ENCODE assay signal across 8 cellular contexts in genomic region chr4:86891785-86892638, GRCh38. TPM values are rescaled to one million over a fixed set of nuclear protein-coding genes. Genes with fewer than 3 reads are reported as not detected.
A peak's percentile ranks its signal among the peaks of the same experiment; 100 is the strongest.
DNase-seq lines count a peak whose midpoint lies in the region; ATAC-seq, FAIRE-seq and TF ChIP-seq lines count a peak whose summit lies in the region.

A gene with protein sequence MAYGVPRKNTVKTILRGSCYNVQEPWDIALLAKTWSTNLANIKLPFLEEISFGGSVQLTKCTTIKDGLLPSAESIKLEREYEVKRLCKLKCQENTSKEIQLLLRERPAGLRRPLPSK (minus strand): TSS chr4:86892422. CDS start chr4:86891520, 902 bp downstream.

- intact Hi-C loops in right cardiac atrium (cut with DNase I), result no loop called here

- H3K4ac ChIP-seq in trophoblast cell (ENCODE audit: low read depth, low read length), result peak within 1 kb of the TSS; percentile 53

- peak within 1 kb of the TSS; percentile 94 for H3K18ac ChIP-seq in trophoblast cell (ENCODE audit: low read length)

- H2AFZ ChIP-seq in trophoblast cell (ENCODE audit: insufficient read depth, low read length, poor library complexity), result peak within 1 kb of the TSS; percentile 68

- peak within 1 kb of the TSS; percentile 99 for H4K91ac ChIP-seq in trophoblast cell (ENCODE audit: low read depth, low read length)

- no peaks in the 10 kb centered on the region for H3K9me3 ChIP-seq in RWPE2 (ENCODE audit: severe bottlenecking)
- no peaks in the 10 kb centered on the region for H3K9me3 ChIP-seq in right cardiac atrium (ENCODE audit: control insufficient read depth, low read length)
- H3K9me3 ChIP-seq in trophoblast cell (ENCODE audit: insufficient read depth, low read depth, low read length), result no peaks in the 10 kb centered on the region

- FAIRE-seq in D721Med (lab: Jason Lieb, UNC), result no peak

- no peak within 1 kb of the TSS for H2AK5ac ChIP-seq in trophoblast cell (ENCODE audit: low read length)

- peak within 1 kb of the TSS; percentile 84 for H3K27ac ChIP-seq in RWPE2 (ENCODE audit: poor library complexity, severe bottlenecking)
- no peak within 1 kb of the TSS for H3K27ac ChIP-seq in right cardiac atrium (ENCODE audit: low read length)
- peak within 1 kb of the TSS; percentile 82 for H3K27ac ChIP-seq in trophoblast cell (ENCODE audit: low read depth, low read length)

- H4K8ac ChIP-seq in trophoblast cell (ENCODE audit: low read depth, low read length), result peak within 1 kb of the TSS; percentile 90

- H3K9ac ChIP-seq in trophoblast cell (ENCODE audit: low read length), result peak within 1 kb of the TSS; percentile 94

- no peaks in the 10 kb centered on the region for H3K27me3 ChIP-seq in RWPE2 (ENCODE audit: insufficient read depth, poor library complexity, severe bottlenecking)
- H3K27me3 ChIP-seq in right cardiac atrium (ENCODE audit: control insufficient read depth, insufficient read depth), result no peaks in the 10 kb centered on the region
- H3K27me3 ChIP-seq in trophoblast cell (ENCODE audit: insufficient read depth, low read length), result no peaks in the 10 kb centered on the region

- peaks cover 9% of the 10 kb centered on the region for H3K79me2 ChIP-seq in trophoblast cell (ENCODE audit: control insufficient read depth, insufficient read depth, low read length, poor library complexity)

- TF ChIP-seq CTCF in D721Med (IDR thresholded peaks at IDR 0.05; ENCODE audit: insufficient read depth, missing control alignments) (no peak), RWPE2 (IDR thresholded peaks at IDR 0.05; ENCODE audit: poor library complexity, severe bottlenecking) (peak; percentile 27)

- H3K4me1 ChIP-seq in RWPE2 (ENCODE audit: insufficient read depth, poor library complexity, severe bottlenecking), result peaks cover 8% of the 10 kb centered on the region
- no peaks in the 10 kb centered on the region for H3K4me1 ChIP-seq in right cardiac atrium (ENCODE audit: control insufficient read depth, insufficient read depth, low read length)
- peaks cover 0 to 2% of the 10 kb centered on the region in 2 experiments for H3K4me1 ChIP-seq in trophoblast cell (ENCODE audit: control insufficient read depth in 1 of 2, insufficient read depth in 2 of 2, low read length in 2 of 2)

- peak; percentile 57 for ATAC-seq in GM21447 (IDR thresholded peaks at IDR 0.05; ENCODE audit: unreplicated experiment)
- peak; percentile 88 for ATAC-seq in RWPE2 (ENCODE audit: low read depth)
- peak; percentile 85 to 89 for ATAC-seq in right cardiac atrium

- WGBS in right cardiac atrium, result 1% methylated on average over 83 of the region's 83 CpGs
- WGBS in trophoblast cell (ENCODE audit: extremely low coverage, insufficient coverage, insufficient read length), result no CpG with 5 or more reads among the region's 83 CpGs

- peak within 1 kb of the TSS; percentile 89 for H4K12ac ChIP-seq in trophoblast cell (ENCODE audit: low read depth, low read length)

- H3K4me2 ChIP-seq in trophoblast cell (ENCODE audit: low read length), result peak within 1 kb of the TSS; percentile 75

- H3K4me3 ChIP-seq in RWPE2 (ENCODE audit: severe bottlenecking), result peak within 1 kb of the TSS; percentile 53
- peak within 1 kb of the TSS; percentile 79 for H3K4me3 ChIP-seq in right cardiac atrium (ENCODE audit: low read length)
- H3K4me3 ChIP-seq in trophoblast cell (ENCODE audit: low read depth, low read length), result peak within 1 kb of the TSS; percentile 76

- H2BK120ac ChIP-seq in trophoblast cell (ENCODE audit: insufficient read depth, low read length, poor library complexity), result peak within 1 kb of the TSS; percentile 67

- H2BK5ac ChIP-seq in trophoblast cell (ENCODE audit: low read depth, low read length, poor library complexity), result peak within 1 kb of the TSS; percentile 89

- H2BK12ac ChIP-seq in trophoblast cell (ENCODE audit: low read length), result peak within 1 kb of the TSS; percentile 71

- peaks cover 11% of the 10 kb centered on the region for H3K79me1 ChIP-seq in trophoblast cell (ENCODE audit: low read length)

- DNase-seq in D721Med (ENCODE audit: insufficient read length, low spot score), result peak; percentile 25
- peak; percentile 35 for DNase-seq in HuH-7.5 (ENCODE audit: low spot score)
- peak; percentile 81 for DNase-seq in RWPE2 (ENCODE audit: low spot score)
- peak in 57 of 58 donors; percentile 8 to 82 (median 51) for DNase-seq in anterior cingulate cortex (lab: John Stamatoyannopoulos, UW)
- peak; percentile 63 to 84 (median 78) for DNase-seq in right cardiac atrium
- DNase-seq in trophoblast cell, result peak; percentile 93 to 95
- DNase-seq in effector CD8-positive, alpha-beta T cell (lab: John Stamatoyannopoulos, UW), result no peak

- H3K36me3 ChIP-seq in RWPE2 (ENCODE audit: low read depth), result no peaks in the 10 kb centered on the region
- no peaks in the 10 kb centered on the region for H3K36me3 ChIP-seq in trophoblast cell (ENCODE audit: control insufficient read depth in 1 of 2, insufficient read depth in 2 of 2, low read length in 2 of 2)

- no peak within 1 kb of the TSS for H3K23ac ChIP-seq in trophoblast cell (ENCODE audit: low read length)

- H3K14ac ChIP-seq in trophoblast cell (ENCODE audit: low read length), result peak within 1 kb of the TSS; percentile 94

RNA-seq across cellular contexts. Expression of the gene that starts here (rescaled TPM):
- 1 to 10 TPM in 1 of 4 donors, under 1 TPM in 1, not detected in 2; 0.97 to 2.3 TPM for total RNA-seq in right cardiac atrium
- 0.18 TPM for polyA plus RNA-seq in right cardiac atrium
- 0.68 and 0.76 TPM in 2 replicates for polyA plus RNA-seq in trophoblast cell (2013)
